Comparison of ENCODE assay signal across 1 cellular context in the genomic region with DNA sequence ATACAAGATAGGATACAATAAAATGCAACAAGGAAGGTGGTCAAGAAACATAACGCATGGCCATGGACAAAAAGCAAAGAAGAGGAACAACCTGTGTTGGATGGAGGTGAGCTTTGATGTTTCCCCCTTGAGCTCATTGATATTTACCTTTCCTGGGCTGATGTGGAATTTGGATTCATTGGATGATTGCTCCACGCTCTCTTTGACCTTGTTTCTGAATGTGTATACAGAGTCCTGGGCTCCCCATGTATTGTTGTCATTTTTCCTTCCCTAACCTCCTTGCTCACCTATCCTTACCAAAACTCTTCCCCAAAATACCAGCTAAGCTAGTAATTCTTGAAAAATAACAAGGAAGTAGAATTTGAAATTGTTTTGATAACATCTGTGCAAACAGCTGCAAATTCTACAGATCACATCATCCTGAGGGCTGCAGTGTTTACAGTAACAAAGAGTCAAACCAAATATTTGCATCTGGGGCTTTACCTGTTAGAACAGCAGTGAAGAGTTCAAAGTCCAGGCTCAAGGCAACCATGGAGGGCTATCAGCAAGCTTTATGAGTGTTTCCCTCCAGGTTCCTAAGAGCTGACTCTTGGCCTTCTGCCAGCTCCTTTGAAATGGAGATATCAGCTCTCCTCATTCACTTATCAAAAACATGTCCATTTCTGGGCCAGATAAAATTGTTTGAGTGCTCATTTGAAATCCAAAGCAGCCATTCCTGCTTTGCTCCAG.
TF ChIP-seq lines count a peak whose summit lies in the region.

No MANE protein-coding gene starts in this region.

TF ChIP-seq in SK-N-SH treated with all-trans-retinoic acid at 6 μM for 48 hours, 23 proteins besides CTCF, POLR2A, EP300 and RAD21 (continued from another document):
- TF ChIP-seq ZFP3 (CRISPR knock-in tag; IDR thresholded peaks at IDR 0.05) (0 out of 2 replicates have a peak, but pooled peaks have one; percentile 32), BACH2 (CRISPR knock-in tag; IDR thresholded peaks at IDR 0.05; ENCODE audit: borderline replicate concordance) (no peak)
